13 cellular contexts compared by ENCODE assay signal in genomic region chr1:64280001-64280400, GRCh38.
DNase-seq lines count a peak whose midpoint lies in the region; ATAC-seq and TF ChIP-seq lines count a peak whose summit lies in the region.
"Had no signal": no experiment of that assay in that cellular context is flagged by ENCODE, and none has a peak within 500 bp of the region (broad histone marks: within the 10 kb centered on the region; RNA-seq: fewer than 3 reads in every experiment).

No MANE protein-coding gene starts in this region.

- H3K9me3 ChIP-seq in esophagus (ENCODE audit: control insufficient read depth in 2 of 2, insufficient read depth in 1 of 2, low read depth in 1 of 2, low read length in 1 of 2): no peaks in the 10 kb centered on the region
- H3K9me3 ChIP-seq: HAP-1 had no signal

- no peaks in the 10 kb centered on the region for H3K36me3 ChIP-seq in esophagus (ENCODE audit: control insufficient read depth in 2 of 2, insufficient read depth in 2 of 2, low read length in 1 of 2)
- H3K36me3 ChIP-seq: BLaER1, HAP-1 had no signal

- no peaks in the 10 kb centered on the region for H3K27me3 ChIP-seq in esophagus (ENCODE audit: control insufficient read depth in 1 of 2, insufficient read depth in 2 of 2, low read length in 2 of 2)
- H3K27me3 ChIP-seq: BLaER1 had no signal

- 59 to 76% methylated on average over 4 of the region's 4 CpGs for WGBS in esophagus, 2 donors

- TF ChIP-seq CTCF in VCaP (conservative IDR thresholded peaks at IDR 0.05): no peak

- H3K27ac ChIP-seq in VCaP (peak overlapping the region; percentile 30; the same call in 1 of the 2 replicates), esophagus (ENCODE audit: low read depth in 2 of 2, low read length in 1 of 2) (peak overlapping the region; percentile 15 to 52)
- H3K27ac ChIP-seq: BLaER1, GM23248 had no signal

- no peak overlapping the region for H3K4me3 ChIP-seq in esophagus (ENCODE audit: low read depth in 1 of 2, low read length in 2 of 2)
- H3K4me3 ChIP-seq: BLaER1, GM23248, HAP-1 had no signal

- H3K4me1 ChIP-seq in esophagus (ENCODE audit: control insufficient read depth in 2 of 2, insufficient read depth in 2 of 2, low read length in 1 of 2): peaks cover 0 to 6% of the 10 kb centered on the region in 2 donors
- H3K4me1 ChIP-seq: HAP-1 had no signal

- DNase-seq in DMS53 (lab: John Stamatoyannopoulos, UW) (peak; percentile 76), HPDE6-E6E7 (ENCODE audit: extremely low spot score) (peak; percentile 32), ecto neural progenitor cell (ENCODE audit: low spot score) (no peak), dermis blood vessel endothelial cell (no peak)
- no peak for DNase-seq in central memory CD4-positive, alpha-beta T cell
- DNase-seq: Calu3; CD8-positive, alpha-beta T cell; GM23248 had no signal

- no peak for ATAC-seq in HG02870 (IDR thresholded peaks at IDR 0.05; ENCODE audit: unreplicated experiment)
- ATAC-seq: CD8-positive, alpha-beta T cell had no signal

Comparison
In these comparisons a context has a peak if more than half of its experiments do, and no peak if none do; other contexts are left out.
1. DNase-seq: peak in DMS53 (single experiment) and HPDE6-E6E7 (single experiment); none in ecto neural progenitor cell (single experiment), central memory CD4-positive, alpha-beta T cell (single experiment) and dermis blood vessel endothelial cell (single experiment).